Comparison of ENCODE assay signal across 13 cellular contexts in genomic region chr11:6297831-6298230, GRCh38. TPM values are rescaled to one million over a fixed set of nuclear protein-coding genes. Genes with fewer than 3 reads are reported as not detected.
DNase-seq lines count a peak whose midpoint lies in the region; ATAC-seq, FAIRE-seq and TF ChIP-seq lines count a peak whose summit lies in the region.
"Had no signal": no experiment of that assay in that cellular context is flagged by ENCODE, and none has a peak within 500 bp of the region (broad histone marks: within the 10 kb centered on the region; RNA-seq: fewer than 3 reads in every experiment).

No MANE protein-coding gene starts in this region.

- H4K20me1 ChIP-seq in neural progenitor cell (ENCODE audit: low read depth) = no peaks in the 10 kb centered on the region

- H3K4me3 ChIP-seq in bronchial epithelial cell (ENCODE audit: low read depth, low read length) (no peak overlapping the region), neural progenitor cell (no peak overlapping the region), lower leg skin (ENCODE audit: low read depth, poor library complexity, severe bottlenecking) (no peak overlapping the region)

- H3K4me1 Mint-ChIP-seq in neural progenitor cell = peaks cover 20% of the 10 kb centered on the region
- no peaks in the 10 kb centered on the region for H3K4me1 Mint-ChIP-seq in stimulated activated effector memory CD8-positive, alpha-beta T cell treated with anti-CD3 and anti-CD28 coated beads, Interleukin-12 subunit alpha, Interleukin-12 subunit beta, amount 100 ng/mL, for 72 hours
- H3K4me1 Mint-ChIP-seq: activated CD4-positive, alpha-beta T cell treated with anti-CD3 and anti-CD28 coated beads for 36 hours; central memory CD8-positive, alpha-beta T cell had no signal

- H3K27me3 ChIP-seq in bronchial epithelial cell (ENCODE audit: control insufficient read depth, insufficient read depth, low read length) = no peaks in the 10 kb centered on the region
- H3K27me3 ChIP-seq in neural progenitor cell = no peaks in the 10 kb centered on the region

- H3K36me3 ChIP-seq in bronchial epithelial cell (ENCODE audit: control insufficient read depth, insufficient read depth, low read length) (no peaks in the 10 kb centered on the region), neural progenitor cell (no peaks in the 10 kb centered on the region)

- WGBS in lower leg skin, 2 donors = 95 to 96% methylated on average over 1 of the region's 1 CpG

- H3K27me3 Mint-ChIP-seq in neural progenitor cell (ENCODE audit: insufficient read depth, low read depth) = peaks cover 14% of the 10 kb centered on the region

- H3K9ac ChIP-seq in neural progenitor cell = no peak overlapping the region

- FAIRE-seq in bronchial epithelial cell (lab: Jason Lieb, UNC) = no peak
- FAIRE-seq: urothelium cell line had no signal

- peaks cover 7% of the 10 kb centered on the region for H3F3A ChIP-seq in neural progenitor cell (ENCODE audit: low read depth)

- no peaks in the 10 kb centered on the region for H3K9me3 ChIP-seq in neural progenitor cell (ENCODE audit: low read depth)

- no peak overlapping the region for H3K27ac Mint-ChIP-seq in neural progenitor cell
- H3K27ac Mint-ChIP-seq in stimulated activated effector memory CD8-positive, alpha-beta T cell treated with anti-CD3 and anti-CD28 coated beads, Interleukin-12 subunit alpha, Interleukin-12 subunit beta, amount 100 ng/mL, for 72 hours = no peak overlapping the region
- H3K27ac Mint-ChIP-seq: activated CD4-positive, alpha-beta T cell treated with anti-CD3 and anti-CD28 coated beads for 36 hours had no signal

- no peak for ATAC-seq in HG02571 (IDR thresholded peaks at IDR 0.05; ENCODE audit: unreplicated experiment)
- no peak for ATAC-seq in stimulated activated effector memory CD8-positive, alpha-beta T cell treated with anti-CD3 and anti-CD28 coated beads, Interleukin-12 subunit alpha, Interleukin-12 subunit beta, amount 100 ng/mL, for 72 hours

- DNase-seq in DMS153 treated with DMSO at 0.1 percent for 48 hours (lab: John Stamatoyannopoulos, UW; ENCODE audit: unreplicated experiment) (peak; percentile 5), DMS153 (lab: John Stamatoyannopoulos, UW) (no peak), Kasumi-1 (lab: John Stamatoyannopoulos, UW) (peak; percentile 21 to 25), bronchial epithelial cell (ENCODE audit: low read depth) (peak; percentile 22), neural progenitor cell (ENCODE audit: low spot score) (no peak), lower leg skin (ENCODE audit: low spot score in 2 of 2) (no peak)
- DNase-seq in stimulated activated effector memory CD8-positive, alpha-beta T cell treated with anti-CD3 and anti-CD28 coated beads, Interleukin-12 subunit alpha, Interleukin-12 subunit beta, amount 100 ng/mL, for 72 hours (ENCODE audit: low spot score in 2 of 2) = no peak
- DNase-seq: 8988T, NCI-H510A treated with DMSO at 0.1 percent for 48 hours had no signal

- H3K4me1 ChIP-seq in neural progenitor cell = peaks cover 41% of the 10 kb centered on the region

- H3K27ac ChIP-seq in neural progenitor cell = no peak overlapping the region

- no peaks in the 10 kb centered on the region for H3K79me2 ChIP-seq in neural progenitor cell (ENCODE audit: low read depth)

- H3K4me3 Mint-ChIP-seq in neural progenitor cell = no peak overlapping the region
- H3K4me3 Mint-ChIP-seq in stimulated activated effector memory CD8-positive, alpha-beta T cell treated with anti-CD3 and anti-CD28 coated beads, Interleukin-12 subunit alpha, Interleukin-12 subunit beta, amount 100 ng/mL, for 72 hours = no peak overlapping the region
- H3K4me3 Mint-ChIP-seq: activated CD4-positive, alpha-beta T cell treated with anti-CD3 and anti-CD28 coated beads for 36 hours; central memory CD8-positive, alpha-beta T cell had no signal

- TF ChIP-seq POLR2A in lower leg skin (IDR thresholded peaks at IDR 0.05) = no peak

- H2AFZ ChIP-seq in neural progenitor cell (replicated peaks) = no peak overlapping the region

- intact Hi-C loops in lower leg skin (cut with DNase I; ENCODE audit: low total_unique reads) = no loop called here

- H3K9me3 Mint-ChIP-seq in neural progenitor cell = no peaks in the 10 kb centered on the region
- H3K9me3 Mint-ChIP-seq in stimulated activated effector memory CD8-positive, alpha-beta T cell treated with anti-CD3 and anti-CD28 coated beads, Interleukin-12 subunit alpha, Interleukin-12 subunit beta, amount 100 ng/mL, for 72 hours = no peaks in the 10 kb centered on the region
- H3K9me3 Mint-ChIP-seq: central memory CD8-positive, alpha-beta T cell had no signal

- no peak overlapping the region for H3K4me2 ChIP-seq in neural progenitor cell

- no peaks in the 10 kb centered on the region for H3K36me3 Mint-ChIP-seq in neural progenitor cell
- H3K36me3 Mint-ChIP-seq in stimulated activated effector memory CD8-positive, alpha-beta T cell treated with anti-CD3 and anti-CD28 coated beads, Interleukin-12 subunit alpha, Interleukin-12 subunit beta, amount 100 ng/mL, for 72 hours = no peaks in the 10 kb centered on the region

- peak; percentile 35 for TF ChIP-seq CTCF in bronchial epithelial cell (IDR thresholded peaks at IDR 0.05; ENCODE audit: insufficient read depth, low read length, severe bottlenecking)
- peak; percentile 41 for TF ChIP-seq CTCF in neural progenitor cell (IDR thresholded peaks at IDR 0.05)
- TF ChIP-seq CTCF in lower leg skin (IDR thresholded peaks at IDR 0.05) = no peak

RNA-seq across cellular contexts. Expression of gene CAVIN3, which starts 22.5 kb away (rescaled TPM):
- total RNA-seq in bronchial epithelial cell (35.0 and 41.6 TPM in 2 replicates), neural progenitor cell (ENCODE audit: low replicate concordance) (2.9 and 12.2 TPM in 2 replicates), lower leg skin (10 to 100 TPM; 27.1 to 96.9 (median 48.9) TPM)

RNA-seq across cellular contexts. Expression of gene CCKBR, which starts 38.2 kb away (rescaled TPM):
- not detected in 2 replicates for total RNA-seq in bronchial epithelial cell
- total RNA-seq in neural progenitor cell (ENCODE audit: low replicate concordance) = 8.2 and 14.3 TPM in 2 replicates
- total RNA-seq in lower leg skin = under 1 TPM in 3 of 4 donors, not detected in 1; 0.13 to 0.71 (median 0.46) TPM
- total RNA-seq: activated CD4-positive, alpha-beta T cell treated with anti-CD3 and anti-CD28 coated beads for 36 hours had no signal

RNA-seq across cellular contexts. Expression of gene CNGA4, which starts 58.9 kb away (rescaled TPM):
- total RNA-seq in bronchial epithelial cell = 0.26 TPM in 1 of 2 replicates, not detected in the other
- total RNA-seq in neural progenitor cell (ENCODE audit: low replicate concordance) = 0.15 TPM in 1 of 2 replicates, not detected in the other
- not detected for total RNA-seq in lower leg skin

Comparison
In these comparisons a context has a peak if more than half of its experiments do, and no peak if none do; other contexts are left out.
1. DNase-seq: peak in DMS153 treated with DMSO at 0.1 percent for 48 hours (single experiment), Kasumi-1 (2 of 2) and bronchial epithelial cell (single experiment); none in DMS153 (single experiment), neural progenitor cell (single experiment), stimulated activated effector memory CD8-positive, alpha-beta T cell treated with anti-CD3 and anti-CD28 coated beads, Interleukin-12 subunit alpha, Interleukin-12 subunit beta, amount 100 ng/mL, for 72 hours (0 of 2) and lower leg skin (0 of 2).
2. CTCF ChIP-seq: peak in bronchial epithelial cell (single experiment) and neural progenitor cell (single experiment); none in lower leg skin (0 of 3).